In the genomic region with DNA sequence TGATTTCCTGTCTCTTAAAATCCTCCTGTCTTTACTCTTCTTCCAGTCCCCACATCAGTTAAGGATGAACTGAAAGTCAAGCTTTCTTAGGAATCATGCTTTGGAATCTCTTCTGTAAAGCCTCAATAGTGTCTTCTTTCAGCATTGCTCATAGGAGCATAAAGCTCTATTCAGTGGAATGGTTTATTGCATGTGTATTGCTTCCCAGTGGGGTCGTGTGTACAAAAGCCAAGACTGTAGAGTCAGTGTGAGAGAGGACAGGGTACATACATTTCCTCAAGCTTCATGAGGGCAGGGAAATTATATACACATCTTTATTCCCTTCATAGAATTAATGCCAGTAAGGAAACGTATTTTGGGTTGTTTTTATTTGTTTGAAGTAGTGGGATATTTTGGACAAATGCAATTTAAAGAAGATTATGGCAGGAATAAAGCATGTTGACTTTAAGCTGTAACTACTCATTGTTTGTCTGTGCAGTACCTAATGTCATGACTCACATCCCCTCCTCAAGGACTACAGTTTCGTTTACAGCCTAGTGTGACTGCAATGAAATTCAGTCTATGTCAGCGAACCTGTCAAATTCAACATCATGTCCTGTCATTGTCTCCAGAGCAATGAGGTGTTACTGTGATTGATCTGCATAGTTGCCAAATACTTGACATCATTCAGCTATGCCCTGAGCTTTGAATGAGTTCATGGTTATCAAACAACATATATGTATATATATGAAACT, we compare ENCODE assay signal across 16 cellular contexts.
DNase-seq lines count a peak whose midpoint lies in the region; FAIRE-seq and TF ChIP-seq lines count a peak whose summit lies in the region.
"Had no signal": no experiment of that assay in that cellular context is flagged by ENCODE, and none has a peak within 500 bp of the region (broad histone marks: within the 10 kb centered on the region; RNA-seq: fewer than 3 reads in every experiment).

No MANE protein-coding gene starts in this region.

- intact Hi-C loops in endothelial cell of umbilical vein (cut with micrococcal nuclease), result loop anchor here (1.0 to 10.0 kb wide), 7 partner anchors 55 to 885 kb away; no protein-coding TSS in a partner anchor
- intact Hi-C loops in transverse colon (cut with DNase I; ENCODE audit: low total_unique reads), result no loop called here

- TF ChIP-seq CTCF in KMS-11 (conservative IDR thresholded peaks at IDR 0.05; ENCODE audit: low read depth, low read length) (no peak), endothelial cell of umbilical vein (IDR thresholded peaks at IDR 0.05; ENCODE audit: extremely low read depth in 1 of 2, insufficient read depth in 1 of 2, low read depth in 1 of 2, low read length in 2 of 2) (no peak), transverse colon (IDR thresholded peaks at IDR 0.05) (no peak)

- H3K27ac ChIP-seq in KMS-11 (no peak overlapping the region), endothelial cell of umbilical vein (ENCODE audit: insufficient read depth, low read depth, low read length) (peak overlapping the region; percentile 89), transverse colon (no peak overlapping the region)
- H3K27ac ChIP-seq: esophagus squamous epithelium, heart left ventricle, SJSA1 had no signal

- 10 to 37% methylated on average over 3 to 4 of the region's 4 CpGs for WGBS in transverse colon (ENCODE audit: low coverage in 1 of 2), 2 donors

- CTCF ChIA-PET in endothelial cell of umbilical vein (lab: Charles Lee), result interaction anchor here (1.3 to 1.5 kb wide), 3 partner anchors 10 to 144 kb away, joined by 4 to 8 read pairs (median 5); no protein-coding TSS in a partner anchor

- H3K36me3 ChIP-seq in KMS-11 (ENCODE audit: insufficient read depth) (no peaks in the 10 kb centered on the region), endothelial cell of umbilical vein (ENCODE audit: control insufficient read depth in 2 of 2, extremely low read depth in 1 of 2, insufficient read depth in 2 of 2, low read length in 2 of 2) (no peaks in the 10 kb centered on the region), transverse colon (no peaks in the 10 kb centered on the region)
- H3K36me3 ChIP-seq: esophagus squamous epithelium, heart left ventricle, SJSA1 had no signal

- no peak overlapping the region for H2AFZ ChIP-seq in KMS-11 (ENCODE audit: low read depth)
- peak overlapping the region; percentile 85 for H2AFZ ChIP-seq in endothelial cell of umbilical vein (ENCODE audit: low read depth, low read length)

- FAIRE-seq in endothelial cell of umbilical vein (lab: Jason Lieb, UNC), result peak; percentile 90

- H3K4me2 ChIP-seq in KMS-11 (peak overlapping the region; percentile 1; the same call in 1 of the 2 replicates), endothelial cell of umbilical vein (ENCODE audit: insufficient read depth, low read length) (peak overlapping the region; percentile 41)

- TF ChIP-seq POLR2A in endothelial cell of umbilical vein (IDR thresholded peaks at IDR 0.05; ENCODE audit: low read depth, low read length), result no peak
- no peak for TF ChIP-seq POLR2A in transverse colon (IDR thresholded peaks at IDR 0.05)

- H3K79me2 ChIP-seq in KMS-11 (ENCODE audit: insufficient read depth, low read depth) (no peaks in the 10 kb centered on the region), endothelial cell of umbilical vein (ENCODE audit: control insufficient read depth, insufficient read depth, low read length) (no peaks in the 10 kb centered on the region)

- H3K9ac ChIP-seq in KMS-11 (no peak overlapping the region), endothelial cell of umbilical vein (replicated peaks; ENCODE audit: extremely low read depth, insufficient read depth, low read length) (peak overlapping the region; percentile 59)

- POLR2A ChIA-PET in endothelial cell of umbilical vein (lab: Charles Lee), result no interaction called here

- H3K4me1 ChIP-seq in KMS-11 (ENCODE audit: low read depth, poor library complexity, severe bottlenecking) (no peaks in the 10 kb centered on the region), endothelial cell of umbilical vein (ENCODE audit: control insufficient read depth, extremely low read depth, insufficient read depth, low read length) (peaks cover 18% of the 10 kb centered on the region), transverse colon (no peaks in the 10 kb centered on the region)
- H3K4me1 ChIP-seq: esophagus squamous epithelium, heart left ventricle, SJSA1 had no signal

- no peaks in the 10 kb centered on the region for H3K9me1 ChIP-seq in endothelial cell of umbilical vein (replicated peaks; ENCODE audit: control insufficient read depth, extremely low read depth, insufficient read depth, low read length)

- TF ChIP-seq EP300 in transverse colon (IDR thresholded peaks at IDR 0.05; ENCODE audit: low read depth), result no peak

- TSS peak; percentile 64 for BruUV-seq in endothelial cell of umbilical vein (replicated peaks; lab: Mats Ljungman, UMichigan)

- H3K4me3 ChIP-seq in KMS-11 (IDR thresholded peaks at IDR 0.05; ENCODE audit: insufficient read depth, low read depth, low read length) (no peak overlapping the region), endothelial cell of umbilical vein (replicated peaks in 1 of 3; ENCODE audit: insufficient read depth in 1 of 3, low read depth in 1 of 3, low read length in 3 of 3) (no peak overlapping the region), transverse colon (no peak overlapping the region)
- H3K4me3 ChIP-seq: esophagus squamous epithelium, heart left ventricle, SJSA1 had no signal

- H3K9me3 ChIP-seq in endothelial cell of umbilical vein (replicated peaks; ENCODE audit: control insufficient read depth, insufficient read depth, low read length) (no peaks in the 10 kb centered on the region), transverse colon (peaks cover 0 to 5% of the 10 kb centered on the region in 2 donors)
- H3K9me3 ChIP-seq: SJSA1 had no signal

- in situ Hi-C loops in transverse colon (cut with MboI; ENCODE audit: low pct_ligation_motif_present in 1 of 4, low pct_unique_long_range_greater_than_20kb in 1 of 4, low sequenced_read_pairs in 3 of 4), result no loop called here

- dilution Hi-C loops in endothelial cell of umbilical vein (cut with MboI; ENCODE audit: extremely low pct_ligation_motif_present, low sequenced_read_pairs), result no loop called here

- H3K27me3 ChIP-seq in KMS-11 (ENCODE audit: insufficient read depth, low read depth), result no peaks in the 10 kb centered on the region
- no peaks in the 10 kb centered on the region for H3K27me3 ChIP-seq in endothelial cell of umbilical vein (ENCODE audit: control insufficient read depth in 2 of 2, insufficient read depth in 2 of 2, low read length in 2 of 2)
- H3K27me3 ChIP-seq in transverse colon, result no peaks in the 10 kb centered on the region
- H3K27me3 ChIP-seq: esophagus squamous epithelium, heart left ventricle, SJSA1 had no signal

- DNase-seq in RKO (ENCODE audit: low spot score) (peak; percentile 49), endothelial cell of umbilical vein (ENCODE audit: low read depth, low spot score) (peak; percentile 94), pulmonary artery endothelial cell (ENCODE audit: low read depth, low spot score) (peak; percentile 26), NCI-H2227 treated with DMSO at 0.1 percent for 48 hours (lab: John Stamatoyannopoulos, UW) (no peak), DMS114 treated with DMSO at 0.1 percent for 48 hours (lab: John Stamatoyannopoulos, UW; ENCODE audit: unreplicated experiment) (no peak), dedifferentiated amniotic fluid mesenchymal stem cell (ENCODE audit: extremely low spot score) (no peak), transverse colon (no peak)
- DNase-seq: activated CD4-positive, CD25-positive, alpha-beta regulatory T cell treated with anti-CD3 and anti-CD28 coated beads, Interleukin-2, amount 50 U/mL, for 72 hours; esophagus squamous epithelium; heart left ventricle; mammary epithelial cell; naive thymus-derived CD4-positive, alpha-beta T cell; stimulated activated CD4-positive, alpha-beta T cell treated with anti-CD3 and anti-CD28 coated beads, Interleukin-12 subunit alpha, Interleukin-12 subunit beta, amount 100 ng/mL, for 4 hours; T1000 had no signal

- H4K20me1 ChIP-seq in KMS-11 (ENCODE audit: insufficient read depth) (no peaks in the 10 kb centered on the region), endothelial cell of umbilical vein (replicated peaks; ENCODE audit: control insufficient read depth, extremely low read depth, insufficient read depth, low read length) (no peaks in the 10 kb centered on the region)

TF ChIP-seq in endothelial cell of umbilical vein, 7 proteins besides CTCF, POLR2A, EP300 and RAD21:
- TF ChIP-seq EZH2 (IDR thresholded peaks at IDR 0.05; ENCODE audit: borderline replicate concordance, low read depth, low read length, severe bottlenecking) (no peak), FOS (IDR thresholded peaks at IDR 0.05; ENCODE audit: borderline replicate concordance, insufficient read depth, low read length) (peak; percentile 77), MYC (IDR thresholded peaks at IDR 0.05; ENCODE audit: low read depth, low read length) (no peak), POLR2AphosphoS5 (IDR thresholded peaks at IDR 0.05; ENCODE audit: insufficient read depth, low read depth, low read length) (peak; percentile 38), JUN (IDR thresholded peaks at IDR 0.05; ENCODE audit: borderline replicate concordance, insufficient read depth, insufficient read length, low read depth) (peak; percentile 89), GATA2 (IDR thresholded peaks at IDR 0.05; ENCODE audit: insufficient read depth, insufficient read length, low read depth, low read length) (no peak)
- TF ChIP-seq, protein P1, sequence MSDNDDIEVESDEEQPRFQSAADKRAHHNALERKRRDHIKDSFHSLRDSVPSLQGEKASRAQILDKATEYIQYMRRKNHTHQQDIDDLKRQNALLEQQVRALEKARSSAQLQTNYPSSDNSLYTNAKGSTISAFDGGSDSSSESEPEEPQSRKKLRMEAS (IDR thresholded peaks at IDR 0.05; ENCODE audit: insufficient read depth, insufficient read length), result no peak
TF ChIP-seq in endothelial cell of umbilical vein: peak in this region for 3.

Comparison
In these comparisons a context has a peak if more than half of its experiments do, and no peak if none do; other contexts are left out.
1. DNase-seq: peak in RKO (single experiment), endothelial cell of umbilical vein (single experiment) and pulmonary artery endothelial cell (single experiment); none in NCI-H2227 treated with DMSO at 0.1 percent for 48 hours (single experiment), DMS114 treated with DMSO at 0.1 percent for 48 hours (single experiment), dedifferentiated amniotic fluid mesenchymal stem cell (single experiment) and transverse colon (single experiment).